ENCODE assay signal across 1 cellular context in genomic region chr5:138464388-138465287, GRCh38.
TF ChIP-seq lines count a peak whose summit lies in the region.

No MANE protein-coding gene starts in this region.

TF ChIP-seq in HepG2, 621 proteins besides CTCF, POLR2A, EP300 and RAD21 (continues in another document):
- TF ChIP-seq ZNF501 (CRISPR knock-in tag; IDR thresholded peaks at IDR 0.05), result peak; percentile 78
- TF ChIP-seq NR2F1 (CRISPR knock-in tag; IDR thresholded peaks at IDR 0.05), result peak; percentile 32 to 63; a peak in 3 of 4 replicates
- TF ChIP-seq ATF4 (CRISPR knock-in tag; IDR thresholded peaks at IDR 0.05), result no peak
- TF ChIP-seq TFDP2 (CRISPR knock-in tag; IDR thresholded peaks at IDR 0.05), result peak; percentile 28; the same call in 1 of the 2 replicates
- TF ChIP-seq ARID4A (CRISPR knock-in tag; IDR thresholded peaks at IDR 0.05; ENCODE audit: borderline replicate concordance), result peak; percentile 61
- no peak; the same call in 1 of the 2 replicates for TF ChIP-seq ZNF574 (CRISPR knock-in tag; IDR thresholded peaks at IDR 0.05)
- no peak for TF ChIP-seq CEBPZ (IDR thresholded peaks at IDR 0.05; ENCODE audit: low read length)
- peak; percentile 93 for TF ChIP-seq ZNF224 (CRISPR knock-in tag; IDR thresholded peaks at IDR 0.05)
- no peak for TF ChIP-seq FOXK2 (IDR thresholded peaks at IDR 0.05)
- TF ChIP-seq ATF1 (CRISPR knock-in tag; IDR thresholded peaks at IDR 0.05), result no peak
- peak; percentile 42; the same call in 1 of the 2 replicates for TF ChIP-seq MXD4 (CRISPR knock-in tag; IDR thresholded peaks at IDR 0.05)
- no peak for TF ChIP-seq ATF7 (IDR thresholded peaks at IDR 0.05)
- TF ChIP-seq ATF7 (CRISPR knock-in tag; IDR thresholded peaks at IDR 0.05), result no peak
- TF ChIP-seq RAD51 (IDR thresholded peaks at IDR 0.05; ENCODE audit: borderline replicate concordance), result no peak
- TF ChIP-seq ZNF121 (CRISPR knock-in tag; IDR thresholded peaks at IDR 0.05), result peak; percentile 56; the same call in 1 of the 2 replicates
- peak; percentile 21; the same call in 1 of the 2 replicates for TF ChIP-seq ZFP41 (CRISPR knock-in tag; IDR thresholded peaks at IDR 0.05; ENCODE audit: borderline replicate concordance)
- no peak for TF ChIP-seq CREB3 (CRISPR knock-in tag; IDR thresholded peaks at IDR 0.05)
- no peak for TF ChIP-seq DBP (CRISPR knock-in tag; IDR thresholded peaks at IDR 0.05; ENCODE audit: not compliant biosample characterization)
- TF ChIP-seq ZSCAN31 (CRISPR knock-in tag; IDR thresholded peaks at IDR 0.05; ENCODE audit: low read depth), result peak; percentile 16; the same call in 1 of the 2 replicates
- TF ChIP-seq THAP11 (CRISPR knock-in tag; IDR thresholded peaks at IDR 0.05), result peak; percentile 56
- TF ChIP-seq ZNF543 (CRISPR knock-in tag; IDR thresholded peaks at IDR 0.05), result no peak
- TF ChIP-seq ZFY (CRISPR knock-in tag; IDR thresholded peaks at IDR 0.05), result no peak
- TF ChIP-seq NFYC (CRISPR knock-in tag; IDR thresholded peaks at IDR 0.05), result no peak
- TF ChIP-seq MIER2 (CRISPR knock-in tag; IDR thresholded peaks at IDR 0.05), result no peak
- no peak for TF ChIP-seq TEAD2 (CRISPR knock-in tag; IDR thresholded peaks at IDR 0.05)
- TF ChIP-seq MTA3 (CRISPR knock-in tag; IDR thresholded peaks at IDR 0.05), result no peak
- no peak for TF ChIP-seq THAP8 (CRISPR knock-in tag; IDR thresholded peaks at IDR 0.05; ENCODE audit: borderline replicate concordance)
- TF ChIP-seq NPAS2 (CRISPR knock-in tag; IDR thresholded peaks at IDR 0.05; ENCODE audit: borderline replicate concordance), result peak; percentile 3; the same call in 1 of the 2 replicates
- no peak for TF ChIP-seq AFF4 (CRISPR knock-in tag; IDR thresholded peaks at IDR 0.05)
- no peak for TF ChIP-seq PRMT3 (CRISPR knock-in tag; IDR thresholded peaks at IDR 0.05; ENCODE audit: borderline replicate concordance, low read depth)
- TF ChIP-seq ZNF18 (CRISPR knock-in tag; IDR thresholded peaks at IDR 0.05; ENCODE audit: insufficient replicate concordance), result peak; percentile 65
